ENCODE assay signal across 8 cellular contexts in the genomic region with DNA sequence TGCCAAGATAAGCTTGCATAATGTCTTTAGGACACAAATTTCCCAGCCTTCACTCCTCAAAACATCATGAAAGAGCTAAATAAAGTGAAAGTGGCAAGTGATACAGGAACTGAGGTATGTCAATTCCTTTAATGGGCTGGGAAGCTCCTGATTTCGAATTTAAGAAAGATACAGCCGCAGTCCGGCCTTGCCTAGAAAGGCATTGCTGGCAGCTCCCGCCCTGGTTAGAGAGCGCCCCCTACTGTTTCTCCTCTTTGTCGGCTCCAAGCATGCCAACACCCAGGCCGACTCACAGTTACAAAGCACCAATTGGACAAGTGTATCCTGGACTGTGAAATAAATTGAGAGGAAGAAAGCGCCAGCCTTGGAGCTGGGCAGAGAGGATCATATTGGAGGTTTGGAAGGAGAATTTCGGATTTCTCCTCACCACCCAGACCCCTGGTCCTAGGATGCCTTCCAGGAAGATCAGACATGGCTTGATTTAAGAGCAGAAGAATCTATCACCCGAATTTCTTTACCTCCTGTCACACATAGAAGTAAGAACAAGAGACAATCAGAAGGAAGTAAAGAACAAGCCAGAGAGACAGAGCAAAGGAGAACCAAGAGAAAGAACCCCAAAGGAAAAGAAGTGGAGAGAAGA.
DNase-seq lines count a peak whose midpoint lies in the region; ATAC-seq and TF ChIP-seq lines count a peak whose summit lies in the region.

No MANE protein-coding gene starts in this region.

- H3K27me3 ChIP-seq in esophagus muscularis mucosa: no peaks in the 10 kb centered on the region

- no peaks in the 10 kb centered on the region for H3K9me3 Mint-ChIP-seq in natural killer cell
- no peaks in the 10 kb centered on the region for H3K9me3 Mint-ChIP-seq in stimulated activated effector memory CD8-positive, alpha-beta T cell treated with anti-CD3 and anti-CD28 coated beads, Interleukin-12 subunit alpha, Interleukin-12 subunit beta, amount 100 ng/mL, for 72 hours

- H3K4me3 ChIP-seq in esophagus muscularis mucosa: no peak overlapping the region

- TF ChIP-seq POLR2A in esophagus muscularis mucosa (IDR thresholded peaks at IDR 0.05; ENCODE audit: low read depth): no peak

- peaks cover 12 to 57% (median 53%) of the 10 kb centered on the region in 4 donors for H3K4me1 ChIP-seq in esophagus muscularis mucosa

- H3K4me3 Mint-ChIP-seq in natural killer cell: no peak overlapping the region
- no peak overlapping the region for H3K4me3 Mint-ChIP-seq in stimulated activated effector memory CD8-positive, alpha-beta T cell treated with anti-CD3 and anti-CD28 coated beads, Interleukin-12 subunit alpha, Interleukin-12 subunit beta, amount 100 ng/mL, for 72 hours

- no peaks in the 10 kb centered on the region for H3K36me3 Mint-ChIP-seq in natural killer cell
- no peaks in the 10 kb centered on the region for H3K36me3 Mint-ChIP-seq in stimulated activated effector memory CD8-positive, alpha-beta T cell treated with anti-CD3 and anti-CD28 coated beads, Interleukin-12 subunit alpha, Interleukin-12 subunit beta, amount 100 ng/mL, for 72 hours

- TF ChIP-seq CTCF in esophagus muscularis mucosa (IDR thresholded peaks at IDR 0.05): peak; percentile 90 to 93 (median 91)
- TF ChIP-seq CTCF in natural killer cell (IDR thresholded peaks at IDR 0.05): peak; percentile 83

- DNase-seq in DMS153 treated with DMSO at 0.1 percent for 48 hours (lab: John Stamatoyannopoulos, UW; ENCODE audit: unreplicated experiment) (peak; percentile 78), KBM-7 (peak; percentile 84), OCI-M1 (lab: John Stamatoyannopoulos, UW) (peak; percentile 91), activated T-cell treated with anti-CD3 and anti-CD28 coated beads for 48 hours (ENCODE audit: low read depth) (peak; percentile 75), esophagus muscularis mucosa (ENCODE audit: extremely low spot score) (peak; percentile 95), natural killer cell (peak; percentile 57)
- DNase-seq in stimulated activated effector memory CD8-positive, alpha-beta T cell treated with anti-CD3 and anti-CD28 coated beads, Interleukin-12 subunit alpha, Interleukin-12 subunit beta, amount 100 ng/mL, for 72 hours (ENCODE audit: low spot score in 2 of 2): peak; percentile 78 to 86

- WGBS in esophagus muscularis mucosa: 13% methylated on average over 10 of the region's 10 CpGs

- H3K27ac ChIP-seq in esophagus muscularis mucosa (replicated peaks in 1 of 4): peak overlapping the region; percentile 67 to 79 (median 68)

- H3K4me1 Mint-ChIP-seq in natural killer cell: peaks cover 0 to 6% of the 10 kb centered on the region in 2 donors
- H3K4me1 Mint-ChIP-seq in stimulated activated effector memory CD8-positive, alpha-beta T cell treated with anti-CD3 and anti-CD28 coated beads, Interleukin-12 subunit alpha, Interleukin-12 subunit beta, amount 100 ng/mL, for 72 hours: peaks cover 7% of the 10 kb centered on the region

- in situ Hi-C loops in KBM-7 (cut with MboI; ENCODE audit: low pct_unique_long_range_greater_than_20kb, low sequenced_read_pairs): loop anchor here (10.0 kb wide), 1 partner anchor 561 kb away; no protein-coding TSS in a partner anchor

- H3K36me3 ChIP-seq in esophagus muscularis mucosa: no peaks in the 10 kb centered on the region

- no peaks in the 10 kb centered on the region for H3K9me3 ChIP-seq in esophagus muscularis mucosa

- intact Hi-C loops in esophagus muscularis mucosa (cut with DNase I): loop anchor here (1.0 to 10.0 kb wide), 4 partner anchors 57 to 554 kb away; no protein-coding TSS in a partner anchor
- intact Hi-C loops in natural killer cell (cut with micrococcal nuclease): loop anchor here (1.0 to 10.0 kb wide), 4 partner anchors 191 to 1083 kb away; no protein-coding TSS in a partner anchor

- H3K27me3 Mint-ChIP-seq in natural killer cell (ENCODE audit: low read depth in 2 of 2): peaks cover 6 to 7% of the 10 kb centered on the region in 2 donors

- no peak for TF ChIP-seq EP300 in esophagus muscularis mucosa (IDR thresholded peaks at IDR 0.05)

- no peak overlapping the region for H3K27ac Mint-ChIP-seq in natural killer cell
- H3K27ac Mint-ChIP-seq in stimulated activated effector memory CD8-positive, alpha-beta T cell treated with anti-CD3 and anti-CD28 coated beads, Interleukin-12 subunit alpha, Interleukin-12 subunit beta, amount 100 ng/mL, for 72 hours: no peak overlapping the region

- ATAC-seq in GM21717 (IDR thresholded peaks at IDR 0.05; ENCODE audit: unreplicated experiment) (peak; percentile 85), natural killer cell (peak; percentile 89 to 94 (median 92))
- ATAC-seq in stimulated activated effector memory CD8-positive, alpha-beta T cell treated with anti-CD3 and anti-CD28 coated beads, Interleukin-12 subunit alpha, Interleukin-12 subunit beta, amount 100 ng/mL, for 72 hours: peak; percentile 90
